20 cellular contexts compared by ENCODE assay signal in genomic region chr2:120219766-120220165, GRCh38. TPM values are rescaled to one million over a fixed set of nuclear protein-coding genes. Genes with fewer than 3 reads are reported as not detected.
DNase-seq lines count a peak whose midpoint lies in the region; ATAC-seq and TF ChIP-seq lines count a peak whose summit lies in the region.
"Had no signal": no experiment of that assay in that cellular context is flagged by ENCODE, and none has a peak within 500 bp of the region (broad histone marks: within the 10 kb centered on the region; RNA-seq: fewer than 3 reads in every experiment).

No MANE protein-coding gene starts in this region.

- intact Hi-C loops in spleen (cut with DNase I; ENCODE audit: low total_unique reads) = no loop called here

- POLR2A ChIA-PET in CD8-positive, alpha-beta memory T cell (lab: Charles Lee) = interaction anchor here (2.0 kb wide), 1 partner anchor 12 kb away, joined by 10 read pairs; no protein-coding TSS in a partner anchor

- H3K4me3 Mint-ChIP-seq in activated CD8-positive, alpha-beta memory T cell treated with anti-CD3 and anti-CD28 coated beads, Interleukin-2, amount 10 ng/mL, durations not matched to agents 7 days and 5 days = no peak overlapping the region
- H3K4me3 Mint-ChIP-seq in IgD-negative memory B cell (peak overlapping the region in 3 of 4 donors; percentile 40 to 72 (median 68)), T-helper 17 cell (no peak overlapping the region)
- H3K4me3 Mint-ChIP-seq in CD8-positive, alpha-beta memory T cell = peak overlapping the region in 1 of 7 donors; percentile 45
- H3K4me3 Mint-ChIP-seq: CD8-positive, alpha-beta T cell; H9 had no signal

- no peak for ATAC-seq in activated CD8-positive, alpha-beta memory T cell treated with anti-CD3 and anti-CD28 coated beads, Interleukin-2, amount 10 ng/mL, durations not matched to agents 7 days and 5 days
- ATAC-seq in T-helper 17 cell = no peak
- ATAC-seq: A549; CD8-positive, alpha-beta T cell; Panc1 had no signal

- no peaks in the 10 kb centered on the region for H3K27me3 Mint-ChIP-seq in activated CD8-positive, alpha-beta memory T cell treated with anti-CD3 and anti-CD28 coated beads, Interleukin-2, amount 10 ng/mL, durations not matched to agents 7 days and 5 days
- H3K27me3 Mint-ChIP-seq in IgD-negative memory B cell = no peaks in the 10 kb centered on the region
- H3K27me3 Mint-ChIP-seq in T-helper 17 cell = no peaks in the 10 kb centered on the region
- H3K27me3 Mint-ChIP-seq in CD8-positive, alpha-beta memory T cell = no peaks in the 10 kb centered on the region

- peaks cover 9 to 55% (median 42%) of the 10 kb centered on the region in 6 donors for H3K4me1 ChIP-seq in spleen
- H3K4me1 ChIP-seq in CD8-positive, alpha-beta memory T cell (ENCODE audit: insufficient read depth, low read length) = peaks cover 28% of the 10 kb centered on the region

- no peak overlapping the region for H3K4me3 ChIP-seq in spleen
- no peak overlapping the region for H3K4me3 ChIP-seq in CD8-positive, alpha-beta memory T cell (ENCODE audit: low read length)
- H3K4me3 ChIP-seq: A549; BLaER1 treated with 17β-estradiol and CSF1 and Interleukin-3, amounts not matched to agents 10 nM and 100 nM; SJSA1 had no signal

- DNase-seq in activated CD8-positive, alpha-beta memory T cell treated with anti-CD3 and anti-CD28 coated beads for 24 hours = peak; percentile 50
- DNase-seq in activated CD8-positive, alpha-beta memory T cell treated with anti-CD3 and anti-CD28 coated beads, Interleukin-2, amount 10 ng/mL, durations not matched to agents 7 days and 5 days = no peak
- no peak for DNase-seq in T-helper 17 cell
- DNase-seq in spleen = peak; percentile 46
- no peak for DNase-seq in iPS-NIHi7 (ENCODE audit: extremely low spot score)
- DNase-seq in CD8-positive, alpha-beta memory T cell = no peak
- no peak for DNase-seq in ureter (ENCODE audit: low spot score)
- DNase-seq: DMS79, H9, NCI-H1105, NCI-H1694, NCI-H2081 treated with DMSO at 0.1 percent for 48 hours, NCI-H748 treated with DMSO at 0.1 percent for 48 hours had no signal

- H3K27ac Mint-ChIP-seq in activated CD8-positive, alpha-beta memory T cell treated with anti-CD3 and anti-CD28 coated beads, Interleukin-2, amount 10 ng/mL, durations not matched to agents 7 days and 5 days = no peak overlapping the region
- no peak overlapping the region for H3K27ac Mint-ChIP-seq in IgD-negative memory B cell
- H3K27ac Mint-ChIP-seq in T-helper 17 cell = peak overlapping the region; percentile 57
- H3K27ac Mint-ChIP-seq in CD8-positive, alpha-beta memory T cell = peak overlapping the region in 1 of 8 donors; percentile 38
- H3K27ac Mint-ChIP-seq: CD8-positive, alpha-beta T cell; H9 had no signal

- H3K4me1 Mint-ChIP-seq in activated CD8-positive, alpha-beta memory T cell treated with anti-CD3 and anti-CD28 coated beads, Interleukin-2, amount 10 ng/mL, durations not matched to agents 7 days and 5 days = peaks cover 40% of the 10 kb centered on the region
- H3K4me1 Mint-ChIP-seq in IgD-negative memory B cell (peaks cover 15 to 30% (median 26%) of the 10 kb centered on the region in 3 donors), T-helper 17 cell (peaks cover 30% of the 10 kb centered on the region)
- peaks cover 42 to 64% (median 58%) of the 10 kb centered on the region in 3 donors for H3K4me1 Mint-ChIP-seq in CD8-positive, alpha-beta memory T cell

- no peak for TF ChIP-seq POLR2A in spleen (IDR thresholded peaks at IDR 0.05)

- CTCF ChIA-PET in activated CD8-positive, alpha-beta memory T cell treated with anti-CD3 and anti-CD28 coated beads, Interleukin-2, amount 10 ng/mL, durations not matched to agents 7 days and 5 days (lab: Charles Lee) = interaction anchor here (0.9 kb wide), 2 partner anchors 8 to 10 kb away, joined by 3 to 4 read pairs; no protein-coding TSS in a partner anchor
- CTCF ChIA-PET in CD8-positive, alpha-beta memory T cell (lab: Charles Lee) = interaction anchor here (2.7 kb wide), 1 partner anchor 44 kb away, joined by 17 read pairs; no protein-coding TSS in a partner anchor

- peaks cover 3% of the 10 kb centered on the region for H3K9me3 Mint-ChIP-seq in activated CD8-positive, alpha-beta memory T cell treated with anti-CD3 and anti-CD28 coated beads, Interleukin-2, amount 10 ng/mL, durations not matched to agents 7 days and 5 days (ENCODE audit: low read depth)
- H3K9me3 Mint-ChIP-seq in IgD-negative memory B cell = no peaks in the 10 kb centered on the region
- no peaks in the 10 kb centered on the region for H3K9me3 Mint-ChIP-seq in CD8-positive, alpha-beta memory T cell

- WGBS in spleen, 5 donors = 94 to 99% (median 96%) methylated on average over 5 of the region's 5 CpGs

- H3K36me3 Mint-ChIP-seq in activated CD8-positive, alpha-beta memory T cell treated with anti-CD3 and anti-CD28 coated beads, Interleukin-2, amount 10 ng/mL, durations not matched to agents 7 days and 5 days = peaks cover 49% of the 10 kb centered on the region
- H3K36me3 Mint-ChIP-seq in IgD-negative memory B cell = peaks cover 4% of the 10 kb centered on the region
- no peaks in the 10 kb centered on the region for H3K36me3 Mint-ChIP-seq in T-helper 17 cell (ENCODE audit: low read depth)
- H3K36me3 Mint-ChIP-seq in CD8-positive, alpha-beta memory T cell = peaks cover 8 to 37% (median 13%) of the 10 kb centered on the region in 3 donors

- no peaks in the 10 kb centered on the region for H3K27me3 ChIP-seq in spleen (replicated peaks in 1 of 7)
- no peaks in the 10 kb centered on the region for H3K27me3 ChIP-seq in CD8-positive, alpha-beta memory T cell (ENCODE audit: insufficient read depth, low read length, poor library complexity, severe bottlenecking)
- H3K27me3 ChIP-seq: SJSA1 had no signal

- H3K9me3 ChIP-seq in T-helper 17 cell (ENCODE audit: control insufficient read depth, low read length, poor library complexity, severe bottlenecking) (no peaks in the 10 kb centered on the region), spleen (peaks cover 0 to 6% (median 0%) of the 10 kb centered on the region in 8 donors)
- H3K9me3 ChIP-seq in CD8-positive, alpha-beta memory T cell (ENCODE audit: low read length) = no peaks in the 10 kb centered on the region
- H3K9me3 ChIP-seq: A549 had no signal

- TF ChIP-seq CTCF in spleen (IDR thresholded peaks at IDR 0.05 in 8 of 11, conservative IDR thresholded peaks at IDR 0.05 in 3 of 11) = no peak

- H3K27ac ChIP-seq in spleen = no peak overlapping the region
- no peak overlapping the region for H3K27ac ChIP-seq in CD8-positive, alpha-beta memory T cell (ENCODE audit: low read depth, low read length)
- H3K27ac ChIP-seq: A549; BLaER1 treated with 17β-estradiol and CSF1 and Interleukin-3, amounts not matched to agents 10 nM and 100 nM; HL-60; SJSA1 had no signal

- peaks cover 0 to 40% (median 7%) of the 10 kb centered on the region in 6 donors for H3K36me3 ChIP-seq in spleen
- H3K36me3 ChIP-seq in CD8-positive, alpha-beta memory T cell (ENCODE audit: insufficient read depth, low read length) = peaks cover 5% of the 10 kb centered on the region

RNA-seq across cellular contexts. Expression of gene TMEM185B, which starts 3.4 kb away (rescaled TPM):
- 10 to 100 TPM; 20.3 to 21.4 TPM for total RNA-seq in activated CD8-positive, alpha-beta memory T cell treated with anti-CD3 and anti-CD28 coated beads, Interleukin-2, amount 10 ng/mL, durations not matched to agents 7 days and 5 days
- polyA plus RNA-seq in IgD-negative memory B cell = 29.1 TPM
- total RNA-seq in T-helper 17 cell = 10 to 100 TPM; 19.8 to 21.1 TPM
- 10 to 100 TPM; 18.3 to 35.6 (median 23.6) TPM for total RNA-seq in spleen
- 1 to 10 TPM; 3.9 to 5.5 (median 4.0) TPM for polyA plus RNA-seq in spleen
- total RNA-seq in CD8-positive, alpha-beta memory T cell = 10 to 100 TPM; 32.3 to 33.5 TPM
- polyA plus RNA-seq in CD8-positive, alpha-beta memory T cell = 22.9 TPM
- total RNA-seq in ureter = 35.9 TPM

RNA-seq across cellular contexts. Expression of gene RALB, which starts 32.9 kb away (rescaled TPM):
- 10 to 100 TPM; 36.7 to 41.8 TPM for total RNA-seq in activated CD8-positive, alpha-beta memory T cell treated with anti-CD3 and anti-CD28 coated beads, Interleukin-2, amount 10 ng/mL, durations not matched to agents 7 days and 5 days
- polyA plus RNA-seq in IgD-negative memory B cell (81.7 TPM), spleen (10 to 100 TPM; 26.6 to 61.5 (median 38.0) TPM)
- total RNA-seq in T-helper 17 cell (10 to 100 TPM; 17.5 to 20.2 TPM), spleen (100 to 1,000 TPM in 3 of 7 donors, 10 to 100 TPM in 4; 67.2 to 126 (median 96.3) TPM), ureter (50.5 TPM)
- 10 to 100 TPM; 37.3 to 39.6 TPM for total RNA-seq in CD8-positive, alpha-beta memory T cell
- polyA plus RNA-seq in CD8-positive, alpha-beta memory T cell = 32.5 TPM

Comparison
In these comparisons a context has a peak if more than half of its experiments do, and no peak if none do; other contexts are left out.
1. DNase-seq: peak in activated CD8-positive, alpha-beta memory T cell treated with anti-CD3 and anti-CD28 coated beads for 24 hours (single experiment) and spleen (single experiment); none in activated CD8-positive, alpha-beta memory T cell treated with anti-CD3 and anti-CD28 coated beads, Interleukin-2, amount 10 ng/mL, durations not matched to agents 7 days and 5 days (single experiment), T-helper 17 cell (0 of 3), iPS-NIHi7 (single experiment), CD8-positive, alpha-beta memory T cell (0 of 5) and ureter (single experiment).
2. H3K4me3 Mint-ChIP-seq: peak in IgD-negative memory B cell (3 of 4); none in activated CD8-positive, alpha-beta memory T cell treated with anti-CD3 and anti-CD28 coated beads, Interleukin-2, amount 10 ng/mL, durations not matched to agents 7 days and 5 days (single experiment) and T-helper 17 cell (single experiment).